17 cellular contexts compared by ENCODE assay signal in genomic region chr3:126484662-126485061, GRCh38. TPM values are rescaled to one million over a fixed set of nuclear protein-coding genes. Genes with fewer than 3 reads are reported as not detected.
"Had no signal": no experiment of that assay in that cellular context is flagged by ENCODE, and none has a peak within 500 bp of the region (broad histone marks: within the 10 kb centered on the region; RNA-seq: fewer than 3 reads in every experiment).

No MANE protein-coding gene starts in this region.

- H3K27ac ChIP-seq: adrenal gland, dorsolateral prefrontal cortex, gastroesophageal sphincter, left ventricle myocardium inferior, tibial artery, vagina had no signal

- ATAC-seq: activated CD4-positive, CD25-positive, alpha-beta regulatory T cell treated with anti-CD3 and anti-CD28 coated beads, Interleukin-2, amount 50 U/mL, for 24 hours; gastroesophageal sphincter; natural killer cell had no signal

- H3K9me3 ChIP-seq: adrenal gland, gastroesophageal sphincter, left ventricle myocardium inferior, tibial artery, vagina had no signal

- DNase-seq: activated naive CD4-positive, alpha-beta T cell treated with anti-CD3 and anti-CD28 coated beads, Interleukin-2, amount 10 ng/mL, durations not matched to agents 7 days and 5 days; dorsolateral prefrontal cortex; erythroblast; left ventricle myocardium inferior; mesenchymal stem cell; natural killer cell; stimulated activated CD4-positive, alpha-beta T cell treated with anti-CD3 and anti-CD28 coated beads, Interleukin-4, amount 100 ng/mL, for 1 hour; stimulated activated naive CD4-positive, alpha-beta T cell; T-helper 9 cell; tibial artery had no signal

- H3K27me3 ChIP-seq: adrenal gland, dorsolateral prefrontal cortex, vagina had no signal

- H3K4me3 ChIP-seq: adrenal gland, dorsolateral prefrontal cortex, gastroesophageal sphincter, left ventricle myocardium inferior, tibial artery, vagina had no signal

- H3K36me3 ChIP-seq: adrenal gland, gastroesophageal sphincter, left ventricle myocardium inferior, tibial artery, vagina had no signal

- H3K4me1 ChIP-seq: gastroesophageal sphincter had no signal

RNA-seq across cellular contexts. Expression of gene UROC1, which starts 32.9 kb away (rescaled TPM):
- total RNA-seq: cardiac septum, gastroesophageal sphincter, left ventricle myocardium inferior, natural killer cell, osteoblast, subcutaneous adipose tissue, vagina had no signal
